31 cellular contexts compared by ENCODE assay signal in genomic region chr4:132526652-132527051, GRCh38.
"Had no signal": no experiment of that assay in that cellular context is flagged by ENCODE, and none has a peak within 500 bp of the region (broad histone marks: within the 10 kb centered on the region; RNA-seq: fewer than 3 reads in every experiment).

No MANE protein-coding gene starts in this region.

- H3K36me3 ChIP-seq: neural progenitor cell, ovary, right lobe of liver, sigmoid colon, suprapubic skin, tibial artery, transverse colon, upper lobe of right lung, uterus had no signal

- H2AFZ ChIP-seq: neural progenitor cell, parathyroid adenoma had no signal

- H3K27me3 Mint-ChIP-seq: naive thymus-derived CD8-positive, alpha-beta T cell; natural killer cell treated with Interleukin-12 subunit alpha and Interleukin-12 subunit beta and Interleukin-15 and Interleukin-18, amount 100 ng/mL, for 72 hours; progenitor cell of endocrine pancreas; stimulated activated memory B cell treated with anti-CD40 and anti-IgM and Interleukin-4, amounts not matched to agents 10 μg/mL and 1 μg/mL and 100 μg/mL, for 72 hours; stimulated activated naive CD8-positive, alpha-beta T cell treated with anti-CD3 and anti-CD28 coated beads, Interleukin-15, amount 100 ng/mL, for 72 hours; type B pancreatic cell had no signal

- H3K4me1 Mint-ChIP-seq: naive thymus-derived CD8-positive, alpha-beta T cell; nephron progenitor cell; neural progenitor cell; stimulated activated memory B cell treated with anti-CD40 and anti-IgM and Interleukin-4, amounts not matched to agents 10 μg/mL and 1 μg/mL and 100 μg/mL, for 72 hours; stimulated activated naive CD8-positive, alpha-beta T cell treated with anti-CD3 and anti-CD28 coated beads, Interleukin-15, amount 100 ng/mL, for 72 hours had no signal

- H3K4me2 ChIP-seq: neural progenitor cell had no signal

- H3K27me3 ChIP-seq: neural progenitor cell, ovary, right lobe of liver, sigmoid colon, suprapubic skin, testis, tibial artery, transverse colon, upper lobe of right lung, uterus had no signal

- ATAC-seq: naive thymus-derived CD8-positive, alpha-beta T cell; natural killer cell treated with Interleukin-12 subunit alpha and Interleukin-12 subunit beta and Interleukin-15 and Interleukin-18, amount 100 ng/mL, for 72 hours; psoas muscle; right cardiac atrium; right lobe of liver; stimulated activated memory B cell treated with anti-CD40 and anti-IgM and Interleukin-4, amounts not matched to agents 10 μg/mL and 1 μg/mL and 100 μg/mL, for 72 hours; stimulated activated naive CD8-positive, alpha-beta T cell treated with anti-CD3 and anti-CD28 coated beads, Interleukin-15, amount 100 ng/mL, for 72 hours; stimulated activated naive CD8-positive, alpha-beta T cell treated with anti-CD3 and anti-CD28 coated beads, Interleukin-15, Interleukin-2, amounts not matched to agents 100 U/mL and 50 U/mL, for 24 hours; upper lobe of right lung had no signal

- H3K9ac ChIP-seq: neural progenitor cell, parathyroid adenoma had no signal

- H3K4me1 ChIP-seq: neural progenitor cell, parathyroid adenoma, psoas muscle, right lobe of liver, sigmoid colon, suprapubic skin, testis, tibial artery, transverse colon, upper lobe of right lung, uterus had no signal

- DNase-seq: naive thymus-derived CD8-positive, alpha-beta T cell; nephron progenitor cell; occipital lobe; ovary; posterior cingulate gyrus; psoas muscle; right cardiac atrium; right lobe of liver; sigmoid colon; small intestine; stimulated activated CD4-positive, alpha-beta T cell treated with anti-CD3 and anti-CD28 coated beads, Interleukin-15, amount 100 ng/mL, for 24 hours; stimulated activated CD4-positive, alpha-beta T cell treated with anti-CD3 and anti-CD28 coated beads, Interleukin-2, amount 100 ng/mL, for 24 hours; stimulated activated CD4-positive, alpha-beta T cell treated with anti-CD3 and anti-CD28 coated beads, Interleukin-4, amount 100 ng/mL, for 1 hour; stimulated activated CD4-positive, alpha-beta T cell treated with anti-CD3 and anti-CD28 coated beads, Interleukin-4, amount 100 ng/mL, for 4 hours; stimulated activated CD8-positive, alpha-beta memory T cell treated with anti-CD3 and anti-CD28 coated beads, Interleukin-4, amount 100 ng/mL, for 48 hours; stimulated activated naive CD4-positive, alpha-beta T cell; stimulated activated naive CD8-positive, alpha-beta T cell treated with anti-CD3 and anti-CD28 coated beads, Interleukin-15, amount 100 ng/mL, for 72 hours; stimulated activated naive CD8-positive, alpha-beta T cell treated with anti-CD3 and anti-CD28 coated beads, Interleukin-15, Interleukin-2, amounts not matched to agents 100 U/mL and 50 U/mL, for 24 hours; substantia nigra; testis; tibial artery; transverse colon; upper lobe of right lung; uterus had no signal

- H3K4me3 Mint-ChIP-seq: naive thymus-derived CD8-positive, alpha-beta T cell; natural killer cell treated with Interleukin-12 subunit alpha and Interleukin-12 subunit beta and Interleukin-15 and Interleukin-18, amount 100 ng/mL, for 72 hours; nephron progenitor cell; neural progenitor cell; stimulated activated memory B cell treated with anti-CD40 and anti-IgM and Interleukin-4, amounts not matched to agents 10 μg/mL and 1 μg/mL and 100 μg/mL, for 72 hours; stimulated activated naive CD8-positive, alpha-beta T cell treated with anti-CD3 and anti-CD28 coated beads, Interleukin-15, amount 100 ng/mL, for 72 hours; type B pancreatic cell had no signal

- H3K27ac Mint-ChIP-seq: naive thymus-derived CD8-positive, alpha-beta T cell; natural killer cell treated with Interleukin-12 subunit alpha and Interleukin-12 subunit beta and Interleukin-15 and Interleukin-18, amount 100 ng/mL, for 72 hours; nephron progenitor cell; neural progenitor cell; progenitor cell of endocrine pancreas; stimulated activated memory B cell treated with anti-CD40 and anti-IgM and Interleukin-4, amounts not matched to agents 10 μg/mL and 1 μg/mL and 100 μg/mL, for 72 hours; stimulated activated naive CD8-positive, alpha-beta T cell treated with anti-CD3 and anti-CD28 coated beads, Interleukin-15, amount 100 ng/mL, for 72 hours; type B pancreatic cell had no signal

- H3K4me3 ChIP-seq: neural progenitor cell, ovary, psoas muscle, right lobe of liver, sigmoid colon, suprapubic skin, testis, tibial artery, transverse colon, upper lobe of right lung, uterus had no signal

- H3K36me3 Mint-ChIP-seq: naive thymus-derived CD8-positive, alpha-beta T cell; neural progenitor cell; stimulated activated memory B cell treated with anti-CD40 and anti-IgM and Interleukin-4, amounts not matched to agents 10 μg/mL and 1 μg/mL and 100 μg/mL, for 72 hours; type B pancreatic cell had no signal

- H3K9me3 Mint-ChIP-seq: nephron progenitor cell; neural progenitor cell; stimulated activated naive CD8-positive, alpha-beta T cell treated with anti-CD3 and anti-CD28 coated beads, Interleukin-15, amount 100 ng/mL, for 72 hours; type B pancreatic cell had no signal

- H3K79me2 ChIP-seq: parathyroid adenoma had no signal

- H3K27ac ChIP-seq: neural progenitor cell, ovary, parathyroid adenoma, psoas muscle, right lobe of liver, sigmoid colon, suprapubic skin, testis, tibial artery, transverse colon, upper lobe of right lung, uterus had no signal

- H3K9me3 ChIP-seq: ovary, psoas muscle, right lobe of liver, sigmoid colon, suprapubic skin, testis, tibial artery, transverse colon, upper lobe of right lung, uterus had no signal
